In the genomic region with DNA sequence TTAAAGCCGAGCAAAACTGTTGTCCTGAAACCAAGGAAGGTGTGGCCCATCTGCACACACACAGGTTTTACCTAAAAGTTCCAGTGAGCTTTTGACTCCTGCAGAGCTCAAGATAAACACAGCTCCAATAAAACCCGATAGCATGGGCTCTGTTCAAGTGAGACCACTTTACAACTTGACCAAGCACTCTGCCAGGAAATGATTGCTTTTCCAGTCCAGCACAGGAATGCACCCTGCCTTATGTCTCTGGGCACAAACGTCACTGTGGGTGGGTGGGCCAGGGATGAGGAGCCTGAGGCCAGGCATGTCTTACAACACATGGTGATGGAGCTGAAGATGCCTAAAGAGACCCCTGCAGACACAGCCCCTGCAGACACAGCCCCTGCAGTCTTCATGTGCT, we compare ENCODE assay signal across 18 cellular contexts.
"Had no signal": no experiment of that assay in that cellular context is flagged by ENCODE, and none has a peak within 500 bp of the region (broad histone marks: within the 10 kb centered on the region; RNA-seq: fewer than 3 reads in every experiment).

No MANE protein-coding gene starts in this region.

- H3K9me3 ChIP-seq: ascending aorta, heart right ventricle, tibial nerve, vagina had no signal

- H3K27ac ChIP-seq: ascending aorta, brain microvascular endothelial cell, dorsolateral prefrontal cortex, heart right ventricle, tibial nerve, vagina, WERI-Rb-1 had no signal

- H3K4me1 ChIP-seq: ascending aorta had no signal

- H3K27me3 ChIP-seq: ascending aorta, brain microvascular endothelial cell, tibial nerve, vagina had no signal

- H3K4me1 Mint-ChIP-seq: central memory CD8-positive, alpha-beta T cell had no signal

- H3K36me3 Mint-ChIP-seq: activated naive CD4-positive, alpha-beta T cell treated with anti-CD3 and anti-CD28 coated beads, Interleukin-2, amount 50 U/mL, for 72 hours; naive thymus-derived CD4-positive, alpha-beta T cell had no signal

- H3K27ac Mint-ChIP-seq: activated naive CD4-positive, alpha-beta T cell treated with anti-CD3 and anti-CD28 coated beads, Interleukin-2, amount 50 U/mL, for 72 hours; naive thymus-derived CD4-positive, alpha-beta T cell had no signal

- H3K36me3 ChIP-seq: ascending aorta, brain microvascular endothelial cell, heart right ventricle, tibial nerve, vagina, WERI-Rb-1 had no signal

- H3K9me3 Mint-ChIP-seq: activated naive CD4-positive, alpha-beta T cell treated with anti-CD3 and anti-CD28 coated beads, Interleukin-2, amount 50 U/mL, for 72 hours; central memory CD8-positive, alpha-beta T cell; endodermal cell had no signal

- H3K4me3 Mint-ChIP-seq: central memory CD8-positive, alpha-beta T cell; endodermal cell; naive thymus-derived CD4-positive, alpha-beta T cell had no signal

- ATAC-seq: activated naive CD4-positive, alpha-beta T cell treated with anti-CD3 and anti-CD28 coated beads, Interleukin-2, amount 50 U/mL, for 72 hours; heart right ventricle; naive thymus-derived CD4-positive, alpha-beta T cell; stimulated activated naive CD8-positive, alpha-beta T cell treated with anti-CD3 and anti-CD28 coated beads, Interleukin-15, Interleukin-2, amounts not matched to agents 100 U/mL and 50 U/mL, for 24 hours had no signal

- DNase-seq: activated CD4-positive, alpha-beta T cell treated with anti-CD3 and anti-CD28 coated beads, Interleukin-2, amount 50 U/mL, for 1 hour; activated CD4-positive, CD25-positive, alpha-beta regulatory T cell treated with anti-CD3 and anti-CD28 coated beads, Interleukin-2, amount 50 U/mL, for 72 hours; activated T-cell treated with anti-CD3 and anti-CD28 coated beads, Interleukin-2, amount 50 U/mL, for 1 hour; brain microvascular endothelial cell; dorsolateral prefrontal cortex; endodermal cell; heart right ventricle; naive thymus-derived CD4-positive, alpha-beta T cell; stimulated activated CD4-positive, alpha-beta T cell treated with anti-CD3 and anti-CD28 coated beads, Interleukin-4, amount 100 ng/mL, for 24 hours; stimulated activated naive CD8-positive, alpha-beta T cell treated with anti-CD3 and anti-CD28 coated beads, Interleukin-15, Interleukin-2, amounts not matched to agents 100 U/mL and 50 U/mL, for 24 hours; T-helper 1 cell; WERI-Rb-1 had no signal

- H3K4me3 ChIP-seq: ascending aorta, dorsolateral prefrontal cortex, heart right ventricle, tibial nerve, vagina had no signal

- H3K27me3 Mint-ChIP-seq: progenitor cell of endocrine pancreas had no signal
